ENCODE assay signal across 17 cellular contexts in the genomic region with DNA sequence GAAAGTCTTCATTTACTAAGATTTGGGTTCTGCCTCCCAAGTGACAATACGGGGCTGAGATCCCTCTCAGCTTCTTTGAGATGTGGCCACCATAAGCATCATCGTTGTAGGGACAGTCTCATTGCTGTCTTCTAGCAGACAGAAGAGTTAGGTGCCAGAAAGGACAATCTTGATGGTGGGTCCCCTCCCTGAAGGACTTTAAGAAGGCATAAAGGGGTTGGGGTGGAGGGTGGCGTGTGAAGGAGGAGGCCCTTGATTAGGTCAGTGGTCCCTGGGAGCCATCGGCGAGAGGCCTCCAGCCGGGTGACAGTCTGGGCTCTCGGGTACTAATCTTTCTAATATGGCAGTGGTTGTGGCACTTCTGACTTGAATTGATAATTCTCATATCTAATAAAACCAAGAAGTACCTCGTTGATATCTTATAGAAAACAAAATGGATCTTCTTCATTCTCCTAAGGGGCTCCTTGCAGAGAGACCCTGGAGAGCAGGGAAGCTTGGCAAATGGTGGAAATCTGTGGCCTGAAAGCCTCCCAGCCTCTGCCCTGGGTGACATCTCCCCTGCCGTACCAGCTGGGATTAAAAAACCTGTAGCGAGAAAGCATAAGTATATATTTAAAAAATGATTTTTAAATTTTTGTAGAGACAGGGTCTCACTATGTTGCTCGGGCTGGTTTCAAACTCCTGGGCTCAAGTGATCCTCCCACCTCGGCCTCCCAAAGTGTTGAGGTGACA. TPM values are rescaled to one million over a fixed set of nuclear protein-coding genes. Genes with fewer than 3 reads are reported as not detected.
DNase-seq lines count a peak whose midpoint lies in the region; FAIRE-seq and TF ChIP-seq lines count a peak whose summit lies in the region.
"Had no signal": no experiment of that assay in that cellular context is flagged by ENCODE, and none has a peak within 500 bp of the region (broad histone marks: within the 10 kb centered on the region; RNA-seq: fewer than 3 reads in every experiment).

No MANE protein-coding gene starts in this region.

- H3K79me2 ChIP-seq in astrocyte (ENCODE audit: insufficient read depth, low read length), result no peaks in the 10 kb centered on the region

- H3K36me3 ChIP-seq in astrocyte (ENCODE audit: insufficient read depth, low read length) (no peaks in the 10 kb centered on the region), endocrine pancreas (ENCODE audit: control insufficient read depth, insufficient read depth, low read length) (no peaks in the 10 kb centered on the region), mucosa of stomach (ENCODE audit: control insufficient read depth, insufficient read depth, low read length) (peaks cover 10% of the 10 kb centered on the region)

- H3K4me3 Mint-ChIP-seq in astrocyte (ENCODE audit: unreplicated experiment), result no peak overlapping the region

- H2AFZ ChIP-seq in astrocyte (ENCODE audit: low read depth, low read length), result no peak overlapping the region

- peaks cover 1% of the 10 kb centered on the region for H3K36me3 Mint-ChIP-seq in astrocyte (ENCODE audit: low read depth, unreplicated experiment)
- H3K36me3 Mint-ChIP-seq: CD4-positive, CD25-positive, alpha-beta regulatory T cell had no signal

- H3K4me1 ChIP-seq in astrocyte (ENCODE audit: insufficient read depth, low read length) (peaks cover 3% of the 10 kb centered on the region), endocrine pancreas (ENCODE audit: control insufficient read depth, insufficient read depth, low read length) (no peaks in the 10 kb centered on the region), mucosa of stomach (ENCODE audit: control insufficient read depth, insufficient read depth, low read length) (peaks cover 52% of the 10 kb centered on the region)

- DNase-seq in astrocyte (ENCODE audit: low read depth) (no peak), hypothalamus (lab: John Stamatoyannopoulos, UW) (no peak), RWPE1 (ENCODE audit: low spot score) (no peak), GF-D8 (lab: John Stamatoyannopoulos, UW) (no peak)
- no peak for DNase-seq in stimulated activated CD4-positive, alpha-beta T cell treated with anti-CD3 and anti-CD28 coated beads, Interleukin-2, amount 100 ng/mL, for 48 hours
- DNase-seq: CD4-positive, CD25-positive, alpha-beta regulatory T cell; EL; NCI-H1092; NCI-H1694; NK-92 treated with Interleukin-12 subunit alpha and Interleukin-12 subunit beta, amount 100 ng/mL, for 24 hours; SHP77 treated with DMSO at 0.1 percent for 48 hours had no signal

- H3K27me3 Mint-ChIP-seq in astrocyte (ENCODE audit: low read depth, unreplicated experiment), result peaks cover 32% of the 10 kb centered on the region

- TF ChIP-seq CTCF in astrocyte (IDR thresholded peaks at IDR 0.05; ENCODE audit: insufficient read depth, low read depth, low read length), result no peak
- TF ChIP-seq CTCF in RWPE1 (conservative IDR thresholded peaks at IDR 0.05; ENCODE audit: low read depth), result no peak

- peak overlapping the region; percentile 53 for H3K27ac Mint-ChIP-seq in astrocyte (ENCODE audit: unreplicated experiment)
- H3K27ac Mint-ChIP-seq: CD4-positive, CD25-positive, alpha-beta regulatory T cell had no signal

- H3K9me3 Mint-ChIP-seq in astrocyte (ENCODE audit: unreplicated experiment), result no peaks in the 10 kb centered on the region

- H3K27me3 ChIP-seq in astrocyte (ENCODE audit: insufficient read depth, low read length) (peaks cover 25% of the 10 kb centered on the region), endocrine pancreas (ENCODE audit: control insufficient read depth, insufficient read depth, low read length) (no peaks in the 10 kb centered on the region), mucosa of stomach (ENCODE audit: control insufficient read depth, insufficient read depth, low read length) (peaks cover 5% of the 10 kb centered on the region)

- no peak overlapping the region for H3K4me3 ChIP-seq in astrocyte (ENCODE audit: insufficient read depth, low read depth, low read length)
- H3K4me3 ChIP-seq in endocrine pancreas (ENCODE audit: control insufficient read depth, insufficient read depth, low read length), result no peak overlapping the region
- no peak overlapping the region for H3K4me3 ChIP-seq in mucosa of stomach (ENCODE audit: low read length)

- no peaks in the 10 kb centered on the region for H4K20me1 ChIP-seq in astrocyte (ENCODE audit: insufficient read depth, low read length)

- H3K9ac ChIP-seq in astrocyte (ENCODE audit: low read length) (no peak overlapping the region), endocrine pancreas (ENCODE audit: control insufficient read depth, insufficient read depth, low read length) (peak overlapping the region; percentile 31), mucosa of stomach (ENCODE audit: low read length) (peak overlapping the region; percentile 11)
- H3K9ac ChIP-seq: KMS-11 had no signal

- CTCF ChIA-PET in RWPE1 (lab: Yijun Ruan, JAX), result interaction anchor here (0.6 kb wide), 1 partner anchor 198 kb away, joined by 3 read pairs; no protein-coding TSS in a partner anchor

- H3K27ac ChIP-seq in astrocyte (ENCODE audit: low read depth, low read length) (no peak overlapping the region), RWPE1 (no peak overlapping the region)
- H3K27ac ChIP-seq: KMS-11 had no signal

- no peak overlapping the region for H3K4me2 ChIP-seq in astrocyte (ENCODE audit: low read length)
- H3K4me2 ChIP-seq: KMS-11 had no signal

- POLR2A ChIA-PET in RWPE1 (lab: Yijun Ruan, JAX; ENCODE audit: low non-redundant PET), result no interaction called here

- H3K4me1 Mint-ChIP-seq in astrocyte (ENCODE audit: low read depth, unreplicated experiment), result no peaks in the 10 kb centered on the region

- no peaks in the 10 kb centered on the region for H3K9me3 ChIP-seq in astrocyte (ENCODE audit: insufficient read depth, low read depth, low read length)
- H3K9me3 ChIP-seq in endocrine pancreas (ENCODE audit: control insufficient read depth, low read length), result no peaks in the 10 kb centered on the region
- H3K9me3 ChIP-seq in mucosa of stomach (ENCODE audit: control insufficient read depth, low read length), result no peaks in the 10 kb centered on the region

- no peak for FAIRE-seq in astrocyte (lab: Jason Lieb, UNC)

RNA-seq across cellular contexts. Expression of a gene that starts 7.2 kb away (rescaled TPM):
- total RNA-seq in astrocyte, result 149 and 151 TPM in 2 replicates

RNA-seq across cellular contexts. Expression of a gene that starts 12.1 kb away (rescaled TPM):
- 0.84 and 1.0 TPM in 2 replicates for total RNA-seq in astrocyte
- total RNA-seq: CD4-positive, CD25-positive, alpha-beta regulatory T cell; OCI-LY7 had no signal

RNA-seq across cellular contexts. Expression of a gene that starts 53.5 kb away (rescaled TPM):
- total RNA-seq in astrocyte, result not detected in 2 replicates
- total RNA-seq: H4, M059J, OCI-LY7 had no signal
